ENCODE assay signal across 3 cellular contexts in genomic region chr1:240695416-240695815, GRCh38.
"Had no signal": no experiment of that assay in that cellular context is flagged by ENCODE, and none has a peak within 500 bp of the region (broad histone marks: within the 10 kb centered on the region; RNA-seq: fewer than 3 reads in every experiment).

No MANE protein-coding gene starts in this region.

- H3K4me3 ChIP-seq: GM12878 had no signal

- ATAC-seq: GM12878 had no signal

- DNase-seq: GDM1, GF-D8 had no signal
